9 cellular contexts compared by ENCODE assay signal in the genomic region with DNA sequence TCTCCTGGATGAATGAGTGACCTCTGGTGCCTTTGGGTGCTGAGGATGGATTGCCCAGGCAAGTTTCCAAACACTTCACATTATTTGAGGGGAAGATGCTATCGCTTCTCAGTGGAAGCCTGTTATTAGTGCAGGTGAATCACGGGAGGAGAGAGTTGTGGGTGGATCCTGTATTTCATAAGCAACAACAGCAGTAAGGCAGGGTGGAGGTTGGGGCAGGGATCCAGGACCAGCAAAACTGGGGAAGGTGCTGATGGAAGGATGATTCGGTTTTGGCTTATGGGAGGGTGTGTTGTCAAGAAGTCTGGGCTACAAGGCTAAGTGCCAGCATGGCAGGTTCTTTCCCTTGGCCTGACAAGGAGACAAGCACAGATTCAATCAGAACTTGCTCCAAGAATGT.
"Had no signal": no experiment of that assay in that cellular context is flagged by ENCODE, and none has a peak within 500 bp of the region (broad histone marks: within the 10 kb centered on the region; RNA-seq: fewer than 3 reads in every experiment).

No MANE protein-coding gene starts in this region.

- H3K27ac ChIP-seq: GM23248, HL-60, KMS-11 had no signal

- H3K9ac ChIP-seq: GM23248, KMS-11 had no signal

- DNase-seq: GM23248, GOT3, H9, HCEC 1CT, KBM-7 had no signal

- H2AFZ ChIP-seq: GM23248 had no signal

- H3K4me3 ChIP-seq: GM23248 had no signal

- H3K4me2 ChIP-seq: KMS-11 had no signal

- ATAC-seq: HepG2 had no signal

- FAIRE-seq: H54, HepG2 had no signal
